Comparison of ENCODE assay signal across 18 cellular contexts in genomic region chr14:54147758-54148157, GRCh38.
"Had no signal": no experiment of that assay in that cellular context is flagged by ENCODE, and none has a peak within 500 bp of the region (broad histone marks: within the 10 kb centered on the region; RNA-seq: fewer than 3 reads in every experiment).

No MANE protein-coding gene starts in this region.

- H3K36me3 ChIP-seq: SJSA1 had no signal

- FAIRE-seq: RCC 7860 had no signal

- H3K9me3 ChIP-seq: SJSA1 had no signal

- H3K4me3 ChIP-seq: SJSA1, SK-N-MC had no signal

- H3K4me1 ChIP-seq: SJSA1 had no signal

- H3K27ac ChIP-seq: SJSA1, SK-N-MC had no signal

- DNase-seq: Karpas-422, KG1, MM.1S, NCI-H1092 treated with DMSO at 0.1 percent for 48 hours, NCI-H1436, NCI-H187, NCI-H2029, NCI-H2081 treated with DMSO at 0.1 percent for 48 hours, NCI-H2171, NCI-H510A, NCI-H524 treated with DMSO at 0.1 percent for 48 hours, NCI-H774, Right ventricle myocardium superior, RPMI8226, SIG-M5 had no signal

- H3K27me3 ChIP-seq: SJSA1 had no signal
